In genomic region chr15:74373056-74373650, GRCh38 we compare ENCODE assay signal across 9 cellular contexts. TPM values are rescaled to one million over a fixed set of nuclear protein-coding genes. Genes with fewer than 3 reads are reported as not detected.
DNase-seq lines count a peak whose midpoint lies in the region; ATAC-seq and TF ChIP-seq lines count a peak whose summit lies in the region.
"Had no signal": no experiment of that assay in that cellular context is flagged by ENCODE, and none has a peak within 500 bp of the region (broad histone marks: within the 10 kb centered on the region; RNA-seq: fewer than 3 reads in every experiment).

No MANE protein-coding gene starts in this region.

- peaks cover 9% of the 10 kb centered on the region for H3K4me1 ChIP-seq in Panc1 (ENCODE audit: control insufficient read depth, insufficient read depth, low read length)

- peaks cover 15% of the 10 kb centered on the region for H3K27me3 Mint-ChIP-seq in activated T-cell treated with anti-CD3 and anti-CD28 coated beads, Interleukin-2, amount 50 U/mL, for 4 hours (ENCODE audit: low read depth)
- peaks cover 7% of the 10 kb centered on the region for H3K27me3 Mint-ChIP-seq in endothelial cell (ENCODE audit: unreplicated experiment)
- peaks cover 25 to 32% of the 10 kb centered on the region in 2 donors for H3K27me3 Mint-ChIP-seq in stimulated activated naive B cell treated with anti-CD40 and anti-IgM and Interleukin-4, amounts not matched to agents 10 μg/mL and 1 μg/mL and 100 μg/mL, for 72 hours

- no peak overlapping the region for H3K27ac ChIP-seq in Panc1 (ENCODE audit: low read length)
- H3K27ac ChIP-seq: gastrocnemius medialis had no signal

- no peaks in the 10 kb centered on the region for H3K36me3 Mint-ChIP-seq in activated T-cell treated with anti-CD3 and anti-CD28 coated beads, Interleukin-2, amount 50 U/mL, for 4 hours (ENCODE audit: insufficient read depth)
- H3K36me3 Mint-ChIP-seq in endothelial cell (ENCODE audit: low read depth, unreplicated experiment), result no peaks in the 10 kb centered on the region
- H3K36me3 Mint-ChIP-seq in stimulated activated naive B cell treated with anti-CD40 and anti-IgM and Interleukin-4, amounts not matched to agents 10 μg/mL and 1 μg/mL and 100 μg/mL, for 72 hours, result no peaks in the 10 kb centered on the region

- no peaks in the 10 kb centered on the region for H3K9me3 Mint-ChIP-seq in activated T-cell treated with anti-CD3 and anti-CD28 coated beads, Interleukin-2, amount 50 U/mL, for 4 hours
- no peaks in the 10 kb centered on the region for H3K9me3 Mint-ChIP-seq in endothelial cell (ENCODE audit: unreplicated experiment)
- no peaks in the 10 kb centered on the region for H3K9me3 Mint-ChIP-seq in stimulated activated naive B cell treated with anti-CD40 and anti-IgM and Interleukin-4, amounts not matched to agents 10 μg/mL and 1 μg/mL and 100 μg/mL, for 72 hours

- H3K9me3 ChIP-seq in Panc1 (ENCODE audit: control insufficient read depth, insufficient read depth, low read depth, low read length), result no peaks in the 10 kb centered on the region
- H3K9me3 ChIP-seq: gastrocnemius medialis had no signal

- H3K4me1 Mint-ChIP-seq in activated T-cell treated with anti-CD3 and anti-CD28 coated beads, Interleukin-2, amount 50 U/mL, for 4 hours (ENCODE audit: low read depth), result peaks cover 25% of the 10 kb centered on the region
- H3K4me1 Mint-ChIP-seq in endothelial cell (ENCODE audit: unreplicated experiment), result peaks cover 20% of the 10 kb centered on the region
- peaks cover 24 to 52% of the 10 kb centered on the region in 2 donors for H3K4me1 Mint-ChIP-seq in stimulated activated naive B cell treated with anti-CD40 and anti-IgM and Interleukin-4, amounts not matched to agents 10 μg/mL and 1 μg/mL and 100 μg/mL, for 72 hours

- H3K4me3 Mint-ChIP-seq in activated T-cell treated with anti-CD3 and anti-CD28 coated beads, Interleukin-2, amount 50 U/mL, for 4 hours, result peak overlapping the region; percentile 78
- H3K4me3 Mint-ChIP-seq in endothelial cell (ENCODE audit: unreplicated experiment), result peak overlapping the region; percentile 71
- H3K4me3 Mint-ChIP-seq in stimulated activated naive B cell treated with anti-CD40 and anti-IgM and Interleukin-4, amounts not matched to agents 10 μg/mL and 1 μg/mL and 100 μg/mL, for 72 hours, result peak overlapping the region; percentile 89 to 91

- CTCF ChIA-PET in Panc1 (lab: Charles Lee), result interaction anchor here (0.6 to 1.7 kb wide), 3 partner anchors 116 to 328 kb away, joined by 3 to 6 read pairs (median 4); no protein-coding TSS in a partner anchor

- peak overlapping the region in 1 of 2 experiments; percentile 62; a peak in 2 of 4 replicates for H3K4me3 ChIP-seq in Panc1 (ENCODE audit: low read depth in 2 of 2, low read length in 2 of 2)

- in situ Hi-C loops in Panc1 (cut with HindIII; ENCODE audit: low pct_unique_long_range_greater_than_20kb, low sequenced_read_pairs), result loop anchor here (10.0 kb wide), 1 partner anchor 122 kb away; no protein-coding TSS in a partner anchor

- peak overlapping the region; percentile 61 for H3K27ac Mint-ChIP-seq in endothelial cell (ENCODE audit: unreplicated experiment)
- no peak overlapping the region for H3K27ac Mint-ChIP-seq in stimulated activated naive B cell treated with anti-CD40 and anti-IgM and Interleukin-4, amounts not matched to agents 10 μg/mL and 1 μg/mL and 100 μg/mL, for 72 hours

- ATAC-seq in activated T-cell treated with anti-CD3 and anti-CD28 coated beads, Interleukin-2, amount 50 U/mL, for 4 hours, result no peak
- ATAC-seq in Panc1 (peak; percentile 19), HG02981 (IDR thresholded peaks at IDR 0.05; ENCODE audit: unreplicated experiment) (no peak)
- no peak for ATAC-seq in stimulated activated naive B cell treated with anti-CD40 and anti-IgM and Interleukin-4, amounts not matched to agents 10 μg/mL and 1 μg/mL and 100 μg/mL, for 72 hours (replicated peaks)

- DNase-seq in activated T-cell treated with anti-CD3 and anti-CD28 coated beads, Interleukin-2, amount 50 U/mL, for 4 hours, result no peak
- DNase-seq in activated T-cell treated with anti-CD3 and anti-CD28 coated beads for 4 hours, result no peak
- DNase-seq in Panc1 (ENCODE audit: low read depth, low spot score), result no peak
- no peak for DNase-seq in endothelial cell (ENCODE audit: low spot score)
- no peak for DNase-seq in stimulated activated naive B cell treated with anti-CD40 and anti-IgM and Interleukin-4, amounts not matched to agents 10 μg/mL and 1 μg/mL and 100 μg/mL, for 72 hours
- no peak for DNase-seq in medulla oblongata (ENCODE audit: extremely low spot score)
- no peak for DNase-seq in NCI-H748 (lab: John Stamatoyannopoulos, UW; ENCODE audit: unreplicated experiment)

- BruUV-seq in Panc1 (replicated peaks; lab: Mats Ljungman, UMichigan), result no TSS peak

- TF ChIP-seq CTCF in Panc1 (IDR thresholded peaks at IDR 0.05) (no peak), endothelial cell (IDR thresholded peaks at IDR 0.05; ENCODE audit: unreplicated experiment) (no peak)

- H3K36me3 ChIP-seq in Panc1 (ENCODE audit: control insufficient read depth, insufficient read depth, low read length), result no peaks in the 10 kb centered on the region
- H3K36me3 ChIP-seq: gastrocnemius medialis had no signal

- POLR2A ChIA-PET in Panc1 (lab: Charles Lee), result interaction anchor here (0.6 kb wide), 1 partner anchor 74 kb away, joined by 3 read pairs; no protein-coding TSS in a partner anchor

- intact Hi-C loops in Panc1 (cut with micrococcal nuclease; ENCODE audit: unreplicated experiment), result loop anchor here (5.0 kb wide), 3 partner anchors 114 to 259 kb away; partner anchors contain the start of gene CLK3

- H3K27me3 ChIP-seq in Panc1 (ENCODE audit: control insufficient read depth, insufficient read depth, low read length), result no peaks in the 10 kb centered on the region; the same call in 1 of the 2 replicates
- H3K27me3 ChIP-seq: gastrocnemius medialis had no signal

RNA-seq across cellular contexts. Expression of gene CYP11A1, which starts 5.7 kb away (rescaled TPM):
- under 1 TPM; 0.33 to 0.41 (median 0.40) TPM for total RNA-seq in activated T-cell treated with anti-CD3 and anti-CD28 coated beads, Interleukin-2, amount 50 U/mL, for 4 hours
- total RNA-seq in Panc1 (2021; ENCODE audit: unreplicated experiment) (0.57 TPM), endothelial cell (ENCODE audit: unreplicated experiment) (0.82 TPM)
- polyA plus RNA-seq in Panc1 (2012; ENCODE audit: insufficient read length), result 1.5 TPM
